Comparison of ENCODE assay signal across 17 cellular contexts in the genomic region with DNA sequence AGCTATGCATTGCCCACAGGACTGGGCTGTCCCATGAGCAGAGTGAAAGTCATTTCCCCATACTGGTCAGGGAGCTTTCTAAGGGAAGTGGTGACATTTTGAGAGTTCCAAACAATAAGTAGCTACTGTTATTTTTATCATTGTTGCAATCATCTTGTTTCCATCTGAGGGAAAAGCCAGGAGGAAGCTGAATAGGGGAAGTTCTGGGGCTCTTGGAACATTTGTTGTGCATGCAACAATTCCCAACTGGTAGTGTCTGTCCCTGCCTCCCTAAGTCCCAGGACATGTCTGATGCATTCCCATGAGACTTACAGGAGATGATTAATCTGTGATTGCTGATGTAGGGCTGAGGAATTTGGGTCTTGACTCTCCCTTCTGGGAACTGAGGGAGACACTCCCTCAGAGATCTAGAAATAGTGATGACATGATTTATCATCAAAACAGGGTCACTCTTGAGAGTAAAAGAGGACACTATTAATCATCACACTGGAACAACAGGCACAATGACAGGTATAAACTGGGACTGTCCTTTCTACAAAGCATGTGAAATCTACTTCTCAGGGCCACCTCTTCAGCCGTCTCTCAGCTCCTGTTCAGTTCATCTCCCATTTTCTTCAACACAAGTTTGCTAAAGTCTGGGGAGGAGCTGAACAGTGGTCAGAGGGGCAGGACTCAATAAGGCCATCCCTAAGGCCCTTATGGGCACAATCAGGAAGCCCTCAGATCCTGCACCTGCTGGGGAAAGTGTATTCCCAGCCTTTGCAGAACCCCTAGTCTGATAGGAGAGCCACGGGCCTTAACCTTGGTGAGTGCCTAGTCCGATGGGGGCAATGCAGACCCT. TPM values are rescaled to one million over a fixed set of nuclear protein-coding genes. Genes with fewer than 3 reads are reported as not detected.
DNase-seq lines count a peak whose midpoint lies in the region; ATAC-seq and TF ChIP-seq lines count a peak whose summit lies in the region.
"Had no signal": no experiment of that assay in that cellular context is flagged by ENCODE, and none has a peak within 500 bp of the region (broad histone marks: within the 10 kb centered on the region; RNA-seq: fewer than 3 reads in every experiment).

No MANE protein-coding gene starts in this region.

- H3K4me2 ChIP-seq in mammary epithelial cell (ENCODE audit: insufficient read depth, low read depth, low read length): no peak overlapping the region
- H3K4me2 ChIP-seq: BLaER1 had no signal

- H3K9me3 ChIP-seq in mammary epithelial cell (replicated peaks; ENCODE audit: insufficient read depth, low read length) (no peaks in the 10 kb centered on the region), mesodermal cell (ENCODE audit: control insufficient read depth, low read length) (no peaks in the 10 kb centered on the region)
- H3K9me3 ChIP-seq: BLaER1 had no signal

- dilution Hi-C loops in mammary epithelial cell (cut with HindIII; ENCODE audit: low sequenced_read_pairs): no loop called here

- H3K4me3 ChIP-seq in AG09309 (ENCODE audit: control insufficient read depth, low read depth, low read length): no peak overlapping the region
- H3K4me3 ChIP-seq in mammary epithelial cell (replicated peaks in 1 of 3; ENCODE audit: insufficient read depth in 1 of 3, low read depth in 2 of 3, low read length in 3 of 3): no peak overlapping the region
- no peak overlapping the region for H3K4me3 ChIP-seq in mesodermal cell (ENCODE audit: extremely low read depth, insufficient read depth, low read length, poor library complexity, severe bottlenecking)
- H3K4me3 ChIP-seq: BLaER1, coronary artery, tibial artery had no signal

- CTCF ChIA-PET in mammary epithelial cell (lab: Charles Lee; ENCODE audit: low non-redundant PET): interaction anchor here (0.7 kb wide), 1 partner anchor 562 kb away, joined by 3 read pairs; no protein-coding TSS in a partner anchor

- TF ChIP-seq CTCF in AG09309 (IDR thresholded peaks at IDR 0.05; ENCODE audit: control insufficient read depth, insufficient read depth, low read depth, low read length, missing control alignments) (no peak), mammary epithelial cell (conservative IDR thresholded peaks at IDR 0.05 in 1 of 2, IDR thresholded peaks at IDR 0.05 in 1 of 2; ENCODE audit: extremely low read depth in 1 of 2, insufficient read depth in 1 of 2, low read depth in 1 of 2, low read length in 2 of 2) (no peak)

- H3K27ac ChIP-seq in mammary epithelial cell (ENCODE audit: insufficient read depth, low read depth, low read length): peak overlapping the region; percentile 56
- peak overlapping the region; percentile 10 for H3K27ac ChIP-seq in mesodermal cell (ENCODE audit: low read depth, low read length, severe bottlenecking)
- H3K27ac ChIP-seq: BLaER1, tibial artery had no signal

- H3K4me1 ChIP-seq in mammary epithelial cell (ENCODE audit: insufficient read depth, low read length): peaks cover 14% of the 10 kb centered on the region
- peaks cover 9% of the 10 kb centered on the region for H3K4me1 ChIP-seq in mesodermal cell (ENCODE audit: control insufficient read depth, insufficient read depth, low read length, poor library complexity, severe bottlenecking)
- H3K4me1 ChIP-seq: BLaER1, tibial artery had no signal

- no peak overlapping the region for H2AFZ ChIP-seq in mammary epithelial cell (ENCODE audit: low read depth, low read length)

- in situ Hi-C loops in mammary epithelial cell (cut with MboI; ENCODE audit: low sequenced_read_pairs in 2 of 2) (no loop called here), ACHN (cut with HindIII; ENCODE audit: low pct_ligation_motif_present, low pct_unique_long_range_greater_than_20kb, low sequenced_read_pairs) (no loop called here)

- DNase-seq in AG09309 (ENCODE audit: low read depth): peak; percentile 1
- DNase-seq in HS-27A (ENCODE audit: low read depth): peak; percentile 23
- peak; percentile 83 for DNase-seq in mammary epithelial cell
- no peak for DNase-seq in ACHN
- no peak for DNase-seq in activated naive CD4-positive, alpha-beta T cell (lab: John Stamatoyannopoulos, UW)
- DNase-seq in kidney glomerular epithelial cell (lab: John Stamatoyannopoulos, UW): no peak
- DNase-seq: activated CD4-positive, alpha-beta memory T cell treated with anti-CD3 and anti-CD28 coated beads for 36 hours; NCI-H1436 treated with DMSO at 0.1 percent for 48 hours; NCI-H510A treated with DMSO at 0.1 percent for 48 hours; posterior cingulate gyrus; stimulated activated CD8-positive, alpha-beta memory T cell treated with anti-CD3 and anti-CD28 coated beads, Interleukin-4, amount 100 ng/mL, for 48 hours; tibial artery had no signal

- H3K9ac ChIP-seq in mammary epithelial cell (ENCODE audit: insufficient read depth, low read length): no peak overlapping the region
- H3K9ac ChIP-seq: BLaER1 had no signal

- BruUV-seq in mammary epithelial cell (replicated peaks; lab: Mats Ljungman, UMichigan): no TSS peak

- H3K36me3 ChIP-seq in mammary epithelial cell (ENCODE audit: insufficient read depth, low read length) (no peaks in the 10 kb centered on the region), mesodermal cell (ENCODE audit: control insufficient read depth, insufficient read depth, low read length) (no peaks in the 10 kb centered on the region)
- H3K36me3 ChIP-seq: BLaER1, tibial artery had no signal

- intact Hi-C loops in mammary epithelial cell (cut with micrococcal nuclease): loop anchor here (1.0 to 10.0 kb wide), 2 partner anchors 60 to 91 kb away; no protein-coding TSS in a partner anchor

- no peaks in the 10 kb centered on the region for H3K79me2 ChIP-seq in mammary epithelial cell (ENCODE audit: insufficient read depth, low read length)

- H4K20me1 ChIP-seq in mammary epithelial cell (ENCODE audit: insufficient read depth, low read length): no peaks in the 10 kb centered on the region
- H4K20me1 ChIP-seq: BLaER1 had no signal

- no peaks in the 10 kb centered on the region for H3K27me3 ChIP-seq in mammary epithelial cell (ENCODE audit: insufficient read depth, low read length)
- H3K27me3 ChIP-seq: BLaER1, tibial artery had no signal

- WGBS in mammary epithelial cell (ENCODE audit: low coverage, missing lambda C conversion rate): 88% methylated on average over 3 of the region's 3 CpGs
- 47 to 94% methylated on average over 2 of the region's 3 CpGs for WGBS in mesodermal cell (ENCODE audit: insufficient coverage in 2 of 2), 2 experiments

- ATAC-seq in HG03378 (IDR thresholded peaks at IDR 0.05; ENCODE audit: unreplicated experiment): no peak

RNA-seq across cellular contexts. Expression of a gene that starts 28.0 kb away (rescaled TPM):
- total RNA-seq in mammary epithelial cell: not detected
- 0.07 TPM for polyA plus RNA-seq in mammary epithelial cell
- not detected for polyA minus RNA-seq in mammary epithelial cell
- not detected for polyA plus RNA-seq in mesodermal cell (2013, experiment 1 of 2)
- polyA plus RNA-seq in mesodermal cell (2013, experiment 2 of 2): not detected
- total RNA-seq: activated CD4-positive, alpha-beta memory T cell treated with anti-CD3 and anti-CD28 coated beads for 36 hours; fibroblast of villous mesenchyme had no signal

Comparison
In these comparisons a context has a peak if more than half of its experiments do, and no peak if none do; other contexts are left out.
1. DNase-seq: peak in AG09309 (single experiment), HS-27A (single experiment) and mammary epithelial cell (single experiment); none in ACHN (single experiment), activated naive CD4-positive, alpha-beta T cell (0 of 4) and kidney glomerular epithelial cell (single experiment).